In genomic region chr2:46796843-46797625, GRCh38 we compare ENCODE assay signal across 25 cellular contexts.
A peak's percentile ranks its signal among the peaks of the same experiment; 100 is the strongest.
DNase-seq lines count a peak whose midpoint lies in the region; ATAC-seq, FAIRE-seq and TF ChIP-seq lines count a peak whose summit lies in the region.
"Had no signal": no experiment of that assay in that cellular context is flagged by ENCODE, and none has a peak within 500 bp of the region (broad histone marks: within the 10 kb centered on the region; RNA-seq: fewer than 3 reads in every experiment).

No MANE protein-coding gene starts in this region.

- no peak overlapping the region for H3K4me3 Mint-ChIP-seq in osteocyte (ENCODE audit: unreplicated experiment)
- H3K4me3 Mint-ChIP-seq: CD4-positive, CD25-positive, alpha-beta regulatory T cell; GM23338 had no signal

- no peak overlapping the region for H2BK5ac ChIP-seq in mesenchymal stem cell (ENCODE audit: low read depth, low read length, poor library complexity, severe bottlenecking)

- H3K14ac ChIP-seq in mesenchymal stem cell (ENCODE audit: low read length in 2 of 2), result no peak overlapping the region

- intact Hi-C loops in lower lobe of right lung (cut with DNase I), result no loop called here

- no peak overlapping the region for H3K18ac ChIP-seq in mesenchymal stem cell (ENCODE audit: low read depth in 1 of 2, low read length in 2 of 2)

- ATAC-seq in lower lobe of right lung (no peak), HG02610 (IDR thresholded peaks at IDR 0.05; ENCODE audit: unreplicated experiment) (no peak)
- ATAC-seq: GM12878, GM23338, HepG2, Panc1 had no signal

- H2AFZ ChIP-seq in mesenchymal stem cell (ENCODE audit: low read depth, low read length), result no peak overlapping the region
- H2AFZ ChIP-seq: GM23338 had no signal

- no peak overlapping the region for H3K4ac ChIP-seq in mesenchymal stem cell (ENCODE audit: low read depth in 1 of 2, low read length in 2 of 2)

- no peak overlapping the region for H4K91ac ChIP-seq in mesenchymal stem cell (ENCODE audit: low read length)

- H3K4me1 ChIP-seq in mesenchymal stem cell (ENCODE audit: control insufficient read depth, insufficient read depth, low read depth, low read length), result peaks cover 4% of the 10 kb centered on the region
- no peaks in the 10 kb centered on the region for H3K4me1 ChIP-seq in lower lobe of right lung
- H3K4me1 ChIP-seq: BE2C, HAP-1 had no signal

- no peak overlapping the region for H2BK12ac ChIP-seq in mesenchymal stem cell (ENCODE audit: low read length in 2 of 2)

- peaks cover 0 to 14% of the 10 kb centered on the region in 2 experiments for H3K36me3 ChIP-seq in mesenchymal stem cell (ENCODE audit: control insufficient read depth in 1 of 2, insufficient read depth in 2 of 2, low read depth in 1 of 2, low read length in 2 of 2)
- H3K36me3 ChIP-seq in lower lobe of right lung, result no peaks in the 10 kb centered on the region
- H3K36me3 ChIP-seq: BE2C, HAP-1 had no signal

- FAIRE-seq in frontal cortex (lab: Jason Lieb, UNC), result no peak
- FAIRE-seq: A204.1, GM12878, HepG2 had no signal

- H3K4me3 ChIP-seq in mesenchymal stem cell (ENCODE audit: insufficient read depth in 1 of 2, low read depth in 1 of 2, low read length in 2 of 2) (no peak overlapping the region), lower lobe of right lung (no peak overlapping the region)
- H3K4me3 ChIP-seq: GM12878, GM23338, HAP-1 had no signal

- H3K27me3 Mint-ChIP-seq in osteocyte (ENCODE audit: unreplicated experiment), result no peaks in the 10 kb centered on the region

- DNase-seq in EH (ENCODE audit: low read depth), result peak; percentile 82
- peak; percentile 51 for DNase-seq in RPMI8226
- peak; percentile 76 for DNase-seq in fibroblast of peridontal ligament (ENCODE audit: extremely low read depth)
- peak; percentile 25 for DNase-seq in osteocyte (ENCODE audit: extremely low spot score, unreplicated experiment)
- DNase-seq in frontal cortex (ENCODE audit: low spot score in 2 of 2), result no peak
- DNase-seq in mesenchymal stem cell, result no peak
- no peak for DNase-seq in lower lobe of right lung
- DNase-seq: BE2C; CD4-positive, CD25-positive, alpha-beta regulatory T cell; DMS79; KBM-7; NCI-H1092 treated with DMSO at 0.1 percent for 48 hours; NCI-H146; NCI-H2029; NCI-H345; NCI-H524; NCI-H774; NK-92 treated with Interleukin-12 subunit alpha and Interleukin-12 subunit beta, amount 100 ng/mL, for 24 hours had no signal

- 90% methylated on average over 4 of the region's 4 CpGs for WGBS in mesenchymal stem cell

- H3K23ac ChIP-seq in mesenchymal stem cell (ENCODE audit: low read length in 2 of 2), result no peak overlapping the region

- no peak overlapping the region for H3K27ac Mint-ChIP-seq in osteocyte (ENCODE audit: unreplicated experiment)
- H3K27ac Mint-ChIP-seq: CD4-positive, CD25-positive, alpha-beta regulatory T cell; GM23338 had no signal

- no peaks in the 10 kb centered on the region for H3K79me1 ChIP-seq in mesenchymal stem cell (replicated peaks; ENCODE audit: low read length, poor library complexity, severe bottlenecking)

- no peak for TF ChIP-seq CTCF in osteocyte (IDR thresholded peaks at IDR 0.05)
- no peak for TF ChIP-seq CTCF in lower lobe of right lung (IDR thresholded peaks at IDR 0.05)

- H3K27me3 ChIP-seq in mesenchymal stem cell (ENCODE audit: control insufficient read depth in 1 of 2, insufficient read depth in 1 of 2, low read length in 2 of 2) (no peaks in the 10 kb centered on the region), lower lobe of right lung (ENCODE audit: low read depth) (no peaks in the 10 kb centered on the region)

- H3K9ac ChIP-seq in mesenchymal stem cell (ENCODE audit: low read length), result no peak overlapping the region

- H3K4me2 ChIP-seq in mesenchymal stem cell (ENCODE audit: low read length, poor library complexity, severe bottlenecking), result no peak overlapping the region
- H3K4me2 ChIP-seq: GM23338 had no signal

- H3K9me3 Mint-ChIP-seq in osteocyte (ENCODE audit: unreplicated experiment), result peaks cover 15% of the 10 kb centered on the region
- H3K9me3 Mint-ChIP-seq: GM23338 had no signal

- no peak overlapping the region for H2BK120ac ChIP-seq in mesenchymal stem cell (ENCODE audit: low read depth, low read length)

- H3K9me3 ChIP-seq in mesenchymal stem cell (ENCODE audit: control insufficient read depth, low read length) (peaks cover 9% of the 10 kb centered on the region), lower lobe of right lung (no peaks in the 10 kb centered on the region)
- H3K9me3 ChIP-seq: BE2C, HAP-1 had no signal

- H3K27ac ChIP-seq in mesenchymal stem cell (ENCODE audit: low read length, poor library complexity, severe bottlenecking), result no peak overlapping the region
- H3K27ac ChIP-seq in lower lobe of right lung, result no peak overlapping the region

- no peak overlapping the region for H2BK15ac ChIP-seq in mesenchymal stem cell (ENCODE audit: low read depth, poor library complexity, severe bottlenecking)

- peaks cover 29% of the 10 kb centered on the region for H3K4me1 Mint-ChIP-seq in osteocyte (ENCODE audit: unreplicated experiment)
- H3K4me1 Mint-ChIP-seq: GM23338 had no signal

- H3K36me3 Mint-ChIP-seq in osteocyte (ENCODE audit: unreplicated experiment), result peaks cover 2% of the 10 kb centered on the region
- H3K36me3 Mint-ChIP-seq: CD4-positive, CD25-positive, alpha-beta regulatory T cell had no signal

- no peak overlapping the region for H2AK5ac ChIP-seq in mesenchymal stem cell (ENCODE audit: low read length, severe bottlenecking)

- H4K8ac ChIP-seq in mesenchymal stem cell (ENCODE audit: low read length), result no peak overlapping the region

Comparison
In these comparisons a context has a peak if more than half of its experiments do, and no peak if none do; other contexts are left out.
1. DNase-seq: peak in EH (single experiment), RPMI8226 (single experiment), fibroblast of peridontal ligament (single experiment) and osteocyte (single experiment); none in frontal cortex (0 of 2), mesenchymal stem cell (single experiment) and lower lobe of right lung (single experiment).